Comparison of ENCODE assay signal across 22 cellular contexts in genomic region chr5:126855266-126855665, GRCh38.
DNase-seq lines count a peak whose midpoint lies in the region; ATAC-seq, FAIRE-seq and TF ChIP-seq lines count a peak whose summit lies in the region.
"Had no signal": no experiment of that assay in that cellular context is flagged by ENCODE, and none has a peak within 500 bp of the region (broad histone marks: within the 10 kb centered on the region; RNA-seq: fewer than 3 reads in every experiment).

No MANE protein-coding gene starts in this region.

- H3K36me3 ChIP-seq in BLaER1 (peaks cover 10% of the 10 kb centered on the region), pancreas (no peaks in the 10 kb centered on the region)
- H3K36me3 ChIP-seq in CD8-positive, alpha-beta memory T cell (ENCODE audit: insufficient read depth, low read length) = no peaks in the 10 kb centered on the region
- H3K36me3 ChIP-seq: adrenal gland, left ventricle myocardium inferior had no signal

- FAIRE-seq in urothelium cell line (lab: Jason Lieb, UNC) (no peak), pancreas (lab: Jason Lieb, UNC) (no peak)
- FAIRE-seq: D721Med, GM12891 had no signal

- peaks cover 0 to 3% (median 0%) of the 10 kb centered on the region in 5 donors for H3K9me3 Mint-ChIP-seq in CD8-positive, alpha-beta memory T cell
- H3K9me3 Mint-ChIP-seq in activated CD8-positive, alpha-beta T cell treated with anti-CD3 and anti-CD28 coated beads for 36 hours = peaks cover 3% of the 10 kb centered on the region
- no peaks in the 10 kb centered on the region for H3K9me3 Mint-ChIP-seq in immature natural killer cell

- H3K27ac Mint-ChIP-seq in CD8-positive, alpha-beta memory T cell = peak overlapping the region; percentile 2 to 86 (median 66)
- peak overlapping the region; percentile 22 for H3K27ac Mint-ChIP-seq in activated CD8-positive, alpha-beta T cell treated with anti-CD3 and anti-CD28 coated beads for 36 hours
- peak overlapping the region in 4 of 6 donors; percentile 45 to 87 (median 59) for H3K27ac Mint-ChIP-seq in immature natural killer cell

- CTCF ChIA-PET in CD8-positive, alpha-beta memory T cell (lab: Charles Lee) = interaction anchor here (1.6 kb wide), 1 partner anchor 23 kb away, joined by 4 read pairs; no protein-coding TSS in a partner anchor
- CTCF ChIA-PET in activated CD8-positive, alpha-beta T cell treated with anti-CD3 and anti-CD28 coated beads for 36 hours (lab: Charles Lee) = interaction anchor here (1.3 kb wide), 1 partner anchor 198 kb away, joined by 3 read pairs; no protein-coding TSS in a partner anchor

- TF ChIP-seq CTCF in activated CD8-positive, alpha-beta T cell treated with anti-CD3 and anti-CD28 coated beads for 36 hours (IDR thresholded peaks at IDR 0.05) = no peak
- TF ChIP-seq CTCF in pancreas (IDR thresholded peaks at IDR 0.05) = no peak

- no peak for DNase-seq in CD8-positive, alpha-beta memory T cell
- DNase-seq in activated CD8-positive, alpha-beta T cell treated with anti-CD3 and anti-CD28 coated beads for 36 hours = peak; percentile 38
- DNase-seq in immature natural killer cell (peak in 2 of 3 donors; percentile 32), inferior parietal cortex (ENCODE audit: extremely low spot score) (no peak), NAMALWA (ENCODE audit: low spot score) (no peak), urothelium cell line (ENCODE audit: low spot score) (no peak), pancreas (no peak)
- DNase-seq: activated CD4-positive, CD25-positive, alpha-beta regulatory T cell treated with anti-CD3 and anti-CD28 coated beads, Interleukin-2, amount 50 U/mL, for 72 hours; activated T-cell treated with anti-CD3 and anti-CD28 coated beads for 4 hours; central memory CD4-positive, alpha-beta T cell; foreskin fibroblast; GF-D8; IMR-90; left ventricle myocardium inferior; NCI-H524 treated with DMSO at 0.1 percent for 48 hours; stimulated activated CD4-positive, alpha-beta T cell treated with anti-CD3 and anti-CD28 coated beads, Interleukin-4, amount 100 ng/mL, for 24 hours; stimulated activated CD8-positive, alpha-beta memory T cell treated with anti-CD3 and anti-CD28 coated beads, Interleukin-4, amount 100 ng/mL, for 48 hours; testis had no signal

- H3K4me1 ChIP-seq in BLaER1 (peaks cover 41% of the 10 kb centered on the region), pancreas (no peaks in the 10 kb centered on the region)
- peaks cover 34% of the 10 kb centered on the region for H3K4me1 ChIP-seq in CD8-positive, alpha-beta memory T cell (ENCODE audit: insufficient read depth, low read length)
- H3K4me1 ChIP-seq: adrenal gland had no signal

- intact Hi-C loops in activated CD8-positive, alpha-beta T cell treated with anti-CD3 and anti-CD28 coated beads for 36 hours (cut with micrococcal nuclease) = no loop called here
- intact Hi-C loops in pancreas (cut with DNase I) = no loop called here

- no peaks in the 10 kb centered on the region for H3K27me3 Mint-ChIP-seq in CD8-positive, alpha-beta memory T cell
- H3K27me3 Mint-ChIP-seq in activated CD8-positive, alpha-beta T cell treated with anti-CD3 and anti-CD28 coated beads for 36 hours = no peaks in the 10 kb centered on the region
- H3K27me3 Mint-ChIP-seq in immature natural killer cell (ENCODE audit: low read depth in 3 of 3) = peaks cover 0 to 10% (median 3%) of the 10 kb centered on the region in 3 donors

- H3K9me3 ChIP-seq in BLaER1 = peaks cover 7% of the 10 kb centered on the region; the same call in 1 of the 2 replicates
- H3K9me3 ChIP-seq in CD8-positive, alpha-beta memory T cell (ENCODE audit: low read length) = no peaks in the 10 kb centered on the region
- no peaks in the 10 kb centered on the region for H3K9me3 ChIP-seq in pancreas
- H3K9me3 ChIP-seq: adrenal gland, left ventricle myocardium inferior, testis had no signal

- H3K27ac ChIP-seq in BLaER1 = no peak overlapping the region
- no peak overlapping the region for H3K27ac ChIP-seq in CD8-positive, alpha-beta memory T cell (ENCODE audit: low read depth, low read length)
- no peak overlapping the region for H3K27ac ChIP-seq in pancreas
- H3K27ac ChIP-seq: adrenal gland, left ventricle myocardium inferior, testis had no signal

- no peaks in the 10 kb centered on the region for H3K27me3 ChIP-seq in BLaER1
- no peaks in the 10 kb centered on the region for H3K27me3 ChIP-seq in CD8-positive, alpha-beta memory T cell (ENCODE audit: insufficient read depth, low read length, poor library complexity, severe bottlenecking)
- no peaks in the 10 kb centered on the region for H3K27me3 ChIP-seq in pancreas
- H3K27me3 ChIP-seq: adrenal gland, testis had no signal

- peak overlapping the region; percentile 3 to 70 (median 34) for H3K4me3 Mint-ChIP-seq in CD8-positive, alpha-beta memory T cell
- no peak overlapping the region for H3K4me3 Mint-ChIP-seq in activated CD8-positive, alpha-beta T cell treated with anti-CD3 and anti-CD28 coated beads for 36 hours
- H3K4me3 Mint-ChIP-seq in immature natural killer cell = peak overlapping the region in 2 of 5 donors; percentile 33 to 57

- peaks cover 42 to 46% (median 46%) of the 10 kb centered on the region in 3 donors for H3K4me1 Mint-ChIP-seq in CD8-positive, alpha-beta memory T cell
- H3K4me1 Mint-ChIP-seq in activated CD8-positive, alpha-beta T cell treated with anti-CD3 and anti-CD28 coated beads for 36 hours (ENCODE audit: low read depth) = peaks cover 46% of the 10 kb centered on the region
- peaks cover 36 to 43% of the 10 kb centered on the region in 2 donors for H3K4me1 Mint-ChIP-seq in immature natural killer cell

- WGBS in pancreas, 2 donors = 63 to 78% methylated on average over 8 of the region's 8 CpGs

- POLR2A ChIA-PET in CD8-positive, alpha-beta memory T cell (lab: Charles Lee) = no interaction called here
- POLR2A ChIA-PET in activated CD8-positive, alpha-beta T cell treated with anti-CD3 and anti-CD28 coated beads for 36 hours (lab: Charles Lee) = interaction anchor here (1.2 kb wide), 1 partner anchor 80 kb away, joined by 3 read pairs; no protein-coding TSS in a partner anchor

- ATAC-seq in activated CD8-positive, alpha-beta T cell treated with anti-CD3 and anti-CD28 coated beads for 36 hours = no peak
- ATAC-seq in pancreas = no peak

- H3K4me3 ChIP-seq in BLaER1 = no peak overlapping the region
- H3K4me3 ChIP-seq in CD8-positive, alpha-beta memory T cell (ENCODE audit: low read length) = no peak overlapping the region
- no peak overlapping the region for H3K4me3 ChIP-seq in pancreas
- H3K4me3 ChIP-seq: adrenal gland, left ventricle myocardium inferior had no signal

- H3K4me2 ChIP-seq in BLaER1 = peak overlapping the region; percentile 53

- H3K9ac ChIP-seq in BLaER1 = no peak overlapping the region

- H3K36me3 Mint-ChIP-seq in CD8-positive, alpha-beta memory T cell = peaks cover 1 to 9% (median 3%) of the 10 kb centered on the region in 3 donors
- peaks cover 11% of the 10 kb centered on the region for H3K36me3 Mint-ChIP-seq in activated CD8-positive, alpha-beta T cell treated with anti-CD3 and anti-CD28 coated beads for 36 hours (ENCODE audit: low read depth)
- peaks cover 0 to 5% (median 0%) of the 10 kb centered on the region in 3 donors for H3K36me3 Mint-ChIP-seq in immature natural killer cell

- H4K20me1 ChIP-seq in BLaER1 = no peaks in the 10 kb centered on the region

Comparison
In these comparisons a context has a peak if more than half of its experiments do, and no peak if none do; other contexts are left out.
1. DNase-seq: peak in activated CD8-positive, alpha-beta T cell treated with anti-CD3 and anti-CD28 coated beads for 36 hours (single experiment) and immature natural killer cell (2 of 3); none in CD8-positive, alpha-beta memory T cell (0 of 5), inferior parietal cortex (single experiment), NAMALWA (single experiment), urothelium cell line (single experiment) and pancreas (0 of 6).
2. Peak in every context shown above with its lines, with median percentiles within 50 percentile points of each other: H3K27ac Mint-ChIP-seq.